Comparison of ENCODE assay signal across 8 cellular contexts in the genomic region with DNA sequence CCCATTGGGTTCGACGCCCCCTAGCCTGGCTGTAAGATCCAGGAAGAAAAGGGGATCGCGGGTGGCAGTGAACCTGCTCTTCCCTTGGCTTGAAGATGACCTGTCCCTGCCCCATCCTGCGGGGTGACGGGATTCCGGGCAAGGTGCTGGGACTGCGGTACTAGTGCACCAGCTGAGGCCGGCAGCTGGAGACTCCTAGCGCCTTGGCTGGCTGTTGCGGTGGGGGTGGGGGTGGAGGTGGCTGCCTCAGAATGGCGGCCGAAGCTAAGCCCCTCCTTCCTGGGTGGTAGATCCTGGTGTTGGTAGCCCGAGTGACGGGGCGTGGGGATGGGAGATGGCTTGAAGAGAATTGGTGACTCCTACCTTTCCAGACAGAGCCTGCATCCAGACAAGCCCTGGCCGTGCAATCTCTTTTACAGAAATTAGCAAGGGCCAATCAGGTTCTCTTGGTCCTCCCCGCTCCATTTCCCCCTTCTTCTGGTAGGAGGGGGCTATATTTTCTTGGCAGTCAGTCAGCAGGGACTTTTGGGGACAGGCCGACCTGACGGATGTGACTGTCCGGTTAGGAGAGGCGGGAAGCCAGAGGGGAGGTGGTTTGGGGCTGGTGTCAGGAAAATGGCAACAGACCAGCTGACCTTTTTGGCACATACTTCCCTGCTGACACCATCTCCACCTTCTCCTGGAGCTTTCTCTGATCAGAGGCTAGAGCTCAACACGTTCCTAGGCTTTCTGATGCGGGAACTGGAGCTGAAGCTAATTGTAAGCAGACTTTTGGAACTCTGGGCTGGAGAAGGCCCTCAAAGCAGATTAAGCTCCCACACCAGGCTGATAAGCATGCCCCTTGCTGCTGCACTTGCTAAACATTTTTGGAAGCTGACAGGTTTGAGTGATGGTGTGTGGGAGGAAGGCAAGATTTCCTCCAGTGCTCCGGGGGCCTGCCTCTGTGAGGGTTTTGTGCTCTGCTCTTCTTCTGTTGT. TPM values are rescaled to one million over a fixed set of nuclear protein-coding genes. Genes with fewer than 3 reads are reported as not detected.
DNase-seq lines count a peak whose midpoint lies in the region; ATAC-seq and TF ChIP-seq lines count a peak whose summit lies in the region.

No MANE protein-coding gene starts in this region.

- POLR2A ChIA-PET in CD4-positive, alpha-beta T cell (lab: Charles Lee): interaction anchor here (3.5 kb wide), 1 partner anchor 9 kb away, joined by 24 read pairs; no protein-coding TSS in a partner anchor

- no peak for DNase-seq in CD4-positive, alpha-beta T cell
- DNase-seq in NCI-H446 treated with DMSO at 0.1 percent for 48 hours (lab: John Stamatoyannopoulos, UW) (peak; percentile 69), chondrocyte (ENCODE audit: low spot score) (no peak), right lobe of liver (peak in 2 of 3 donors; percentile 76 to 86), thyroid gland (peak; percentile 31 to 38), NCI-H510A (lab: John Stamatoyannopoulos, UW) (no peak), SHP77 treated with DMSO at 0.1 percent for 48 hours (lab: John Stamatoyannopoulos, UW) (no peak)

- no peak overlapping the region for H3K27ac ChIP-seq in CD4-positive, alpha-beta T cell (ENCODE audit: low read depth, low read length)
- peak overlapping the region; percentile 4 to 80 (median 40) for H3K27ac ChIP-seq in right lobe of liver
- H3K27ac ChIP-seq in thyroid gland: peak overlapping the region in 2 of 3 donors; percentile 34 to 60

- H3K9me3 ChIP-seq in CD4-positive, alpha-beta T cell (ENCODE audit: control insufficient read depth, low read length): no peaks in the 10 kb centered on the region
- no peaks in the 10 kb centered on the region for H3K9me3 ChIP-seq in right lobe of liver
- H3K9me3 ChIP-seq in thyroid gland: no peaks in the 10 kb centered on the region

- no peak overlapping the region for H3K27ac Mint-ChIP-seq in CD4-positive, alpha-beta T cell
- peak overlapping the region; percentile 98 for H3K27ac Mint-ChIP-seq in chondrocyte (ENCODE audit: unreplicated experiment)

- intact Hi-C loops in CD4-positive, alpha-beta T cell (cut with DNase I, micrococcal nuclease): loop anchor here in 1 of 2 experiments (5.0 to 10.0 kb wide), 2 partner anchors 472 to 670 kb away; a partner anchor contains a TSS
- intact Hi-C loops in right lobe of liver (cut with DNase I) (no loop called here), thyroid gland (cut with DNase I) (no loop called here)

- H3K36me3 Mint-ChIP-seq in CD4-positive, alpha-beta T cell (ENCODE audit: low read depth): peaks cover 8% of the 10 kb centered on the region
- no peaks in the 10 kb centered on the region for H3K36me3 Mint-ChIP-seq in chondrocyte (ENCODE audit: low read depth)

- H3K4me3 ChIP-seq in right lobe of liver: peak overlapping the region; percentile 52 to 70 (median 63)
- peak overlapping the region in 1 of 3 donors; percentile 80 for H3K4me3 ChIP-seq in thyroid gland (replicated peaks in 1 of 3)

- CTCF ChIA-PET in CD4-positive, alpha-beta T cell (lab: Charles Lee): no interaction called here

- peaks cover 30% of the 10 kb centered on the region for H3K4me1 Mint-ChIP-seq in CD4-positive, alpha-beta T cell (ENCODE audit: low read depth)
- H3K4me1 Mint-ChIP-seq in chondrocyte (ENCODE audit: low read depth): peaks cover 66% of the 10 kb centered on the region

- no peak for ATAC-seq in CD4-positive, alpha-beta T cell (ENCODE audit: poor library complexity)
- ATAC-seq in right lobe of liver (peak; percentile 13 to 61 (median 32)), GM21619 (IDR thresholded peaks at IDR 0.05; ENCODE audit: unreplicated experiment) (no peak)

- H3K9me3 Mint-ChIP-seq in CD4-positive, alpha-beta T cell: no peaks in the 10 kb centered on the region
- no peaks in the 10 kb centered on the region for H3K9me3 Mint-ChIP-seq in chondrocyte (ENCODE audit: low read depth)

- H3K27me3 Mint-ChIP-seq in CD4-positive, alpha-beta T cell: peaks cover 48% of the 10 kb centered on the region
- H3K27me3 Mint-ChIP-seq in chondrocyte (ENCODE audit: low read depth): no peaks in the 10 kb centered on the region

- H3K4me1 ChIP-seq in right lobe of liver (peaks cover 0 to 37% (median 12%) of the 10 kb centered on the region in 4 donors), thyroid gland (peaks cover 31 to 47% of the 10 kb centered on the region in 2 donors)

- H3K4me3 Mint-ChIP-seq in CD4-positive, alpha-beta T cell: peak overlapping the region; percentile 91
- H3K4me3 Mint-ChIP-seq in chondrocyte (ENCODE audit: unreplicated experiment): peak overlapping the region; percentile 97

- no peaks in the 10 kb centered on the region for H3K36me3 ChIP-seq in right lobe of liver
- H3K36me3 ChIP-seq in thyroid gland: no peaks in the 10 kb centered on the region

- no peak for TF ChIP-seq CTCF in CD4-positive, alpha-beta T cell (IDR thresholded peaks at IDR 0.05)
- TF ChIP-seq CTCF in chondrocyte (IDR thresholded peaks at IDR 0.05): peak; percentile 25
- no peak for TF ChIP-seq CTCF in right lobe of liver (IDR thresholded peaks at IDR 0.05)
- no peak for TF ChIP-seq CTCF in thyroid gland (IDR thresholded peaks at IDR 0.05)

- peak; percentile 23 for TF ChIP-seq POLR2A in right lobe of liver (IDR thresholded peaks at IDR 0.05)
- TF ChIP-seq POLR2A in thyroid gland (IDR thresholded peaks at IDR 0.05): no peak

- H3K27me3 ChIP-seq in CD4-positive, alpha-beta T cell (ENCODE audit: control insufficient read depth, insufficient read depth, low read length): peaks cover 22% of the 10 kb centered on the region
- H3K27me3 ChIP-seq in right lobe of liver (no peaks in the 10 kb centered on the region), thyroid gland (no peaks in the 10 kb centered on the region)

- WGBS in right lobe of liver (ENCODE audit: insufficient coverage, low coverage, low lambda C conversion rate, missing lambda C conversion rate): 10% methylated on average over 16 of the region's 25 CpGs
- 38 to 43% methylated on average over 17 to 25 of the region's 25 CpGs for WGBS in thyroid gland, 2 donors

RNA-seq across cellular contexts. Expression of a gene that starts 2.0 kb away (rescaled TPM):
- under 1 TPM; 0.55 to 0.64 TPM for total RNA-seq in CD4-positive, alpha-beta T cell
- total RNA-seq in chondrocyte: 87.0 to 119 TPM (median 90.2 TPM) in 3 replicates
- total RNA-seq in right lobe of liver: 10 to 100 TPM; 15.5 to 69.2 (median 37.1) TPM
- total RNA-seq in thyroid gland: 10 to 100 TPM; 34.8 to 88.6 (median 54.5) TPM

Comparison
In these comparisons a context has a peak if more than half of its experiments do, and no peak if none do; other contexts are left out.
1. ATAC-seq: peak in right lobe of liver (4 of 4); none in CD4-positive, alpha-beta T cell (single experiment) and GM21619 (single experiment).
2. DNase-seq: peak in NCI-H446 treated with DMSO at 0.1 percent for 48 hours (single experiment), right lobe of liver (2 of 3) and thyroid gland (2 of 2); none in CD4-positive, alpha-beta T cell (0 of 10), chondrocyte (single experiment), NCI-H510A (single experiment) and SHP77 treated with DMSO at 0.1 percent for 48 hours (single experiment).
3. RNA of a gene that starts 2.0 kb away (total RNA-seq): 87.0 to 119 TPM in chondrocyte, 34.8 to 88.6 TPM in thyroid gland and 15.5 to 69.2 TPM in right lobe of liver; 0.55 to 0.64 TPM in CD4-positive, alpha-beta T cell; every median in the first group is over 10 times any median in the second.